Comparison of ENCODE assay signal across 1 cellular context in the genomic region with DNA sequence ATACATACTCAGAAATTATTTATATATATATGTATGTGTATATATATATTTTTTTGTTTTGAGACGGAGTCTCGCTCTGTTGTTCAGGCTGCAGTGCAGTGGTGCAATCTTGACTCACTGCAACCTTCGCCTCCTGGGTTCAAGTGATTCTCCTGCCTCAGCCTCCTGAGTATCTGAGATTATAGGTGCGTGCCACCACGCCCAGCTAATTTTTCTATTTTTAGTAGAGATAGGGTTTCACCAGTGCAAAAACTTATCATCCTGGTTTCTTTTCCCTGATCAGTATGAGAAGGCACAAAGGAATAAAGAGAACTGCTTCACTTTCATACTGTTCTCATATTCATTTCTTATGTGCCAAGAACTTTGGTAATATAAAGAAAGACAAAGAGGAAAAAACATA. TPM values are rescaled to one million over a fixed set of nuclear protein-coding genes. Genes with fewer than 3 reads are reported as not detected.
"Had no signal": no experiment of that assay in that cellular context is flagged by ENCODE, and none has a peak within 500 bp of the region (broad histone marks: within the 10 kb centered on the region; RNA-seq: fewer than 3 reads in every experiment).

No MANE protein-coding gene starts in this region.

RNA-seq across cellular contexts. Expression of a gene that starts 0.7 kb away (rescaled TPM):
- total RNA-seq: GM12878 had no signal
- polyA plus RNA-seq: GM12878 had no signal
